22 cellular contexts compared by ENCODE assay signal in the genomic region with DNA sequence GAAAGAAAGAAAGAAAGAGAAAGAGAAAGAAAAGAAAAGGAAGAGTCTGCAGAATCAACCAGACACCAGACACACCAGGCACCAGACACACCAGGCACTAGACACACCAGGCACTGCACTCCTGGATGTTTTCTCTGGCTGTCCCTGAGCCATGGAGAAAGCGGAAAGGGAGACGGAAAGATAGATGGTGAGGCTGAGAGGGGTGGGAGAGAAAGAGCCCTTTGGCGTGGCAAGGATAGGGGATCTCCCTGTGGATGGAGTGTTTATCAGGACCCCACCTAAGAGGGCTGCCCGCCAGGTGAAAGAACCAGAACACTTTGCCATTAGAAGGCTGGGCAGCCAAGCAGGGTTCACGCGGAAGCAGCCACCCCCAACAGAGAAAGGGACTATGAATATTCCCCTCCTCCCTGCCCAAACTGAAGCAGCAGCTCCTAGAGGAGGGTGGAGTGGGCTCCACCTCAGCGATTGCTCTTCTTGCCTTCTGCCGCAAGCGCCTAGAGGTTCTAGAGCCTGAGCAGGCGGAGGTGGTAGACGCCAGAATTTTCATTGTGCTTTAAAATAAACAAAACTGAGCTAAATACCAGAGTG. TPM values are rescaled to one million over a fixed set of nuclear protein-coding genes. Genes with fewer than 3 reads are reported as not detected.
DNase-seq lines count a peak whose midpoint lies in the region; ATAC-seq, FAIRE-seq and TF ChIP-seq lines count a peak whose summit lies in the region.
"Had no signal": no experiment of that assay in that cellular context is flagged by ENCODE, and none has a peak within 500 bp of the region (broad histone marks: within the 10 kb centered on the region; RNA-seq: fewer than 3 reads in every experiment).

No MANE protein-coding gene starts in this region.

- intact Hi-C loops in CD4-positive, alpha-beta memory T cell (cut with micrococcal nuclease), result loop anchor here (2.0 kb wide), 1 partner anchor 14 kb away; the partner anchor contains the start of gene ST8SIA1
- intact Hi-C loops in K562 (cut with micrococcal nuclease), result no loop called here

- no TSS peak for BruUV-seq in K562 (replicated peaks; lab: Mats Ljungman, UMichigan)

- no peak overlapping the region for H3K27ac ChIP-seq in CD4-positive, alpha-beta memory T cell (ENCODE audit: low read depth, low read length)
- no peak overlapping the region for H3K27ac ChIP-seq in OCI-LY3 (ENCODE audit: low read length)
- no peak overlapping the region for H3K27ac ChIP-seq in K562 (ENCODE audit: extremely low read depth, low read depth, low read length)
- H3K27ac ChIP-seq: lower lobe of right lung, SK-N-MC had no signal

- peak overlapping the region; percentile 6 to 75 (median 56) for H3K27ac Mint-ChIP-seq in CD4-positive, alpha-beta memory T cell
- H3K27ac Mint-ChIP-seq in neural crest cell (ENCODE audit: unreplicated experiment), result peak overlapping the region; percentile 79
- no peak overlapping the region for H3K27ac Mint-ChIP-seq in stimulated activated naive CD8-positive, alpha-beta T cell treated with anti-CD3 and anti-CD28 coated beads, Interleukin-15, amount 100 ng/mL, for 72 hours

- H3K4me2 ChIP-seq in OCI-LY3 (ENCODE audit: low read length), result peak overlapping the region; percentile 28; the same call in 1 of the 2 replicates
- no peak overlapping the region; the same call in 1 of the 2 replicates for H3K4me2 ChIP-seq in K562 (ENCODE audit: insufficient read depth, low read length)

- no peak overlapping the region for H3K4me3 ChIP-seq in CD4-positive, alpha-beta memory T cell (ENCODE audit: low read length in 2 of 2)
- H3K4me3 ChIP-seq in OCI-LY3 (ENCODE audit: low read length), result no peak overlapping the region
- no peak overlapping the region for H3K4me3 ChIP-seq in K562
- H3K4me3 ChIP-seq: lower lobe of right lung, SK-N-MC, uterus had no signal

- in situ Hi-C loops in K562 (cut with MboI), result no loop called here

- H3K9ac ChIP-seq in OCI-LY3 (ENCODE audit: low read length), result no peak overlapping the region
- no peak overlapping the region for H3K9ac ChIP-seq in K562 (ENCODE audit: insufficient read depth in 1 of 2, low read depth in 2 of 2, low read length in 2 of 2)

- peak overlapping the region in 2 of 8 donors; percentile 24 to 27 for H3K4me3 Mint-ChIP-seq in CD4-positive, alpha-beta memory T cell
- no peak overlapping the region for H3K4me3 Mint-ChIP-seq in neural crest cell
- no peak overlapping the region for H3K4me3 Mint-ChIP-seq in stimulated activated naive CD8-positive, alpha-beta T cell treated with anti-CD3 and anti-CD28 coated beads, Interleukin-15, amount 100 ng/mL, for 72 hours
- H3K4me3 Mint-ChIP-seq: activated T-cell treated with anti-CD3 and anti-CD28 coated beads, Interleukin-2, amount 50 U/mL, for 4 hours; T-helper 2 cell treated with Interferon-gamma antibody and Interleukin-4, amounts not matched to agents 5 μg/mL and 100 μg/mL, for 36 hours had no signal

- H3K36me3 ChIP-seq in CD4-positive, alpha-beta memory T cell (ENCODE audit: insufficient read depth, low read length), result no peaks in the 10 kb centered on the region
- H3K36me3 ChIP-seq in OCI-LY3 (replicated peaks; ENCODE audit: low read depth, low read length) (no peaks in the 10 kb centered on the region), K562 (ENCODE audit: control insufficient read depth, insufficient read depth, low read length) (no peaks in the 10 kb centered on the region)
- H3K36me3 ChIP-seq: lower lobe of right lung, uterus had no signal

- no peak for TF ChIP-seq EP300 in K562 (IDR thresholded peaks at IDR 0.05; ENCODE audit: low read length)

- H3K36me3 Mint-ChIP-seq in CD4-positive, alpha-beta memory T cell, result peaks cover 4 to 11% of the 10 kb centered on the region in 2 donors
- peaks cover 7% of the 10 kb centered on the region for H3K36me3 Mint-ChIP-seq in neural crest cell (ENCODE audit: low read depth)

- TF ChIP-seq POLR2A in K562 (conservative IDR thresholded peaks at IDR 0.05), result no peak

- FAIRE-seq in K562 (lab: Jason Lieb, UNC), result no peak

- no peak for TF ChIP-seq CTCF in OCI-LY3 (IDR thresholded peaks at IDR 0.05; ENCODE audit: low read depth, low read length)
- no peak for TF ChIP-seq CTCF in K562 (IDR thresholded peaks at IDR 0.05 in 2 of 3, conservative IDR thresholded peaks at IDR 0.05 in 1 of 3; ENCODE audit: insufficient read depth in 2 of 3, low read depth in 1 of 3, low read length in 3 of 3)
- no peak for TF ChIP-seq CTCF in neural crest cell (conservative IDR thresholded peaks at IDR 0.05)

- H3K27me3 Mint-ChIP-seq in CD4-positive, alpha-beta memory T cell, result no peaks in the 10 kb centered on the region
- H3K27me3 Mint-ChIP-seq in neural crest cell (ENCODE audit: low read depth), result no peaks in the 10 kb centered on the region
- H3K27me3 Mint-ChIP-seq in stimulated activated naive CD8-positive, alpha-beta T cell treated with anti-CD3 and anti-CD28 coated beads, Interleukin-15, amount 100 ng/mL, for 72 hours, result peaks cover 32% of the 10 kb centered on the region

- WGBS in K562 (ENCODE audit: insufficient coverage, low coverage, missing lambda C conversion rate), result 10% methylated on average over 9 of the region's 11 CpGs

- peak in 1 of 5 donors; percentile 28 for DNase-seq in CD4-positive, alpha-beta memory T cell
- DNase-seq in K562 (ENCODE audit: extremely low read depth in 1 of 4, low spot score in 3 of 4) (no peak), neural crest cell (ENCODE audit: low read depth, low spot score) (no peak), KG1 (lab: John Stamatoyannopoulos, UW) (no peak), DMS79 (lab: John Stamatoyannopoulos, UW) (no peak)
- no peak for DNase-seq in stimulated activated naive CD8-positive, alpha-beta T cell treated with anti-CD3 and anti-CD28 coated beads, Interleukin-15, amount 100 ng/mL, for 72 hours
- DNase-seq: ACHN; activated CD4-positive, CD25-positive, alpha-beta regulatory T cell; activated naive CD4-positive, alpha-beta T cell treated with anti-CD3 and anti-CD28 coated beads, Interleukin-2, amount 50 U/mL, for 16 hours; activated T-cell treated with anti-CD3 and anti-CD28 coated beads, Interleukin-2, amount 50 U/mL, for 4 hours; Calu3; dermis blood vessel endothelial cell; IMR-90; NCI-H1105; NCI-H1930; uterus had no signal

- POLR2A ChIA-PET in CD4-positive, alpha-beta memory T cell (lab: Charles Lee; ENCODE audit: partially characterized antibody), result interaction anchor here (1.4 to 1.6 kb wide), 2 partner anchors 9 to 14 kb away, joined by 3 to 9 read pairs; no protein-coding TSS in a partner anchor
- POLR2A ChIA-PET in K562 (lab: Yijun Ruan, JAX), result interaction anchor here (0.6 kb wide), 1 partner anchor 1141 kb away, joined by 3 read pairs; no protein-coding TSS in a partner anchor

- no peak for TF ChIP-seq RAD21 in K562 (CRISPR knock-in tag; conservative IDR thresholded peaks at IDR 0.05 in 1 of 2, IDR thresholded peaks at IDR 0.05 in 1 of 2)

- CTCF ChIA-PET in CD4-positive, alpha-beta memory T cell (lab: Charles Lee; ENCODE audit: partially characterized antibody), result interaction anchor here (0.9 to 1.9 kb wide), 4 partner anchors 9 to 28 kb away, joined by 3 to 8 read pairs (median 4); no protein-coding TSS in a partner anchor
- CTCF ChIA-PET in K562 (lab: Yijun Ruan, JAX; ENCODE audit: low intra/inter-chr PET ratio), result no interaction called here

- ATAC-seq in K562 (no peak), HG03342 (IDR thresholded peaks at IDR 0.05; ENCODE audit: unreplicated experiment) (no peak)
- no peak for ATAC-seq in stimulated activated naive CD8-positive, alpha-beta T cell treated with anti-CD3 and anti-CD28 coated beads, Interleukin-15, amount 100 ng/mL, for 72 hours

- no peaks in the 10 kb centered on the region for H3K9me3 ChIP-seq in CD4-positive, alpha-beta memory T cell (ENCODE audit: control insufficient read depth in 1 of 2, low read length in 2 of 2)
- H3K9me3 ChIP-seq in OCI-LY3 (ENCODE audit: insufficient read depth, low read length) (no peaks in the 10 kb centered on the region), K562 (replicated peaks; ENCODE audit: control insufficient read depth, insufficient read depth, low read depth, low read length) (no peaks in the 10 kb centered on the region)
- H3K9me3 ChIP-seq: lower lobe of right lung, uterus had no signal

- peaks cover 37% of the 10 kb centered on the region for H3K4me1 ChIP-seq in CD4-positive, alpha-beta memory T cell (ENCODE audit: insufficient read depth, low read length)
- peaks cover 19% of the 10 kb centered on the region for H3K4me1 ChIP-seq in OCI-LY3 (ENCODE audit: low read length)
- H3K4me1 ChIP-seq in K562 (replicated peaks in 1 of 2; ENCODE audit: control insufficient read depth in 2 of 2, insufficient read depth in 2 of 2, low read length in 2 of 2), result no peaks in the 10 kb centered on the region; a peak in 1 of 5 replicates
- H3K4me1 ChIP-seq: lower lobe of right lung, uterus had no signal

- H3K4me1 Mint-ChIP-seq in CD4-positive, alpha-beta memory T cell, result peaks cover 42 to 59% (median 45%) of the 10 kb centered on the region in 4 donors
- H3K4me1 Mint-ChIP-seq in neural crest cell, result peaks cover 44% of the 10 kb centered on the region
- H3K4me1 Mint-ChIP-seq in stimulated activated naive CD8-positive, alpha-beta T cell treated with anti-CD3 and anti-CD28 coated beads, Interleukin-15, amount 100 ng/mL, for 72 hours, result no peaks in the 10 kb centered on the region

- H4K20me1 ChIP-seq in OCI-LY3 (ENCODE audit: insufficient read depth, low read length), result no peaks in the 10 kb centered on the region
- H4K20me1 ChIP-seq in K562 (replicated peaks; ENCODE audit: control insufficient read depth, insufficient read depth, low read length), result no peaks in the 10 kb centered on the region

- H3K79me2 ChIP-seq in OCI-LY3 (ENCODE audit: low read length) (no peaks in the 10 kb centered on the region), K562 (ENCODE audit: control insufficient read depth, insufficient read depth, low read length) (no peaks in the 10 kb centered on the region)

- no peaks in the 10 kb centered on the region for H3K9me1 ChIP-seq in K562 (ENCODE audit: control insufficient read depth, insufficient read depth, low read length)

- H3K27me3 ChIP-seq in CD4-positive, alpha-beta memory T cell (ENCODE audit: insufficient read depth, low read length), result no peaks in the 10 kb centered on the region
- H3K27me3 ChIP-seq in OCI-LY3 (ENCODE audit: low read depth, low read length), result no peaks in the 10 kb centered on the region
- H3K27me3 ChIP-seq in K562 (ENCODE audit: control insufficient read depth in 2 of 2, insufficient read depth in 2 of 2, low read length in 2 of 2), result no peaks in the 10 kb centered on the region
- H3K27me3 ChIP-seq: uterus had no signal

- peaks cover 0 to 3% (median 0%) of the 10 kb centered on the region in 8 donors for H3K9me3 Mint-ChIP-seq in CD4-positive, alpha-beta memory T cell
- peaks cover 3% of the 10 kb centered on the region for H3K9me3 Mint-ChIP-seq in neural crest cell
- no peaks in the 10 kb centered on the region for H3K9me3 Mint-ChIP-seq in stimulated activated naive CD8-positive, alpha-beta T cell treated with anti-CD3 and anti-CD28 coated beads, Interleukin-15, amount 100 ng/mL, for 72 hours
- H3K9me3 Mint-ChIP-seq: activated T-cell treated with anti-CD3 and anti-CD28 coated beads, Interleukin-2, amount 50 U/mL, for 4 hours; T-helper 2 cell treated with Interferon-gamma antibody and Interleukin-4, amounts not matched to agents 5 μg/mL and 100 μg/mL, for 36 hours had no signal

- H2AFZ ChIP-seq in OCI-LY3 (ENCODE audit: low read depth, low read length) (peak overlapping the region; percentile 62), K562 (ENCODE audit: low read depth, low read length) (peak overlapping the region; percentile 28; the same call in 1 of the 2 replicates)

RNA-seq across cellular contexts. Expression of gene ST8SIA1, which starts 13.4 kb away (rescaled TPM):
- total RNA-seq in CD4-positive, alpha-beta memory T cell, result 10 to 100 TPM; 52.2 to 53.6 TPM
- polyA plus RNA-seq in CD4-positive, alpha-beta memory T cell, result 1 to 10 TPM; 3.8 to 6.9 TPM
- 2.5 TPM in 1 of 2 replicates, not detected in the other for total RNA-seq in K562 (2011; cell fraction: chromatin; rRNA removed; ENCODE audit: low replicate concordance)
- total RNA-seq in K562 (2011; cell fraction: nucleolus; rRNA removed), result 1.5 and 2.2 TPM in 2 replicates
- 1.6 and 1.7 TPM in 2 replicates for total RNA-seq in K562 (2011; cell fraction: nucleoplasm; rRNA removed)
- total RNA-seq in K562 (2014; rRNA removed), result 0.86 and 6.4 TPM in 2 replicates
- 4.3 TPM in 2 replicates for total RNA-seq in K562 (2014; rRNA removed; fragmentation: Illumina TruSeq; extraction: Trizol)
- 1.2 and 1.3 TPM in 2 replicates for total RNA-seq in K562 (2015; rRNA removed; fragmentation: Illumina TruSeq; extraction: Trizol)
- total RNA-seq in K562 (2021), result 3.4 and 4.3 TPM in 2 replicates
- polyA plus RNA-seq in K562 (2011; rRNA removed), result 4.4 and 15.0 TPM in 2 replicates
- 2.2 and 4.3 TPM in 2 replicates for polyA plus RNA-seq in K562 (2011; cell fraction: cytosol; rRNA removed)
- 2.7 and 3.1 TPM in 2 replicates for polyA plus RNA-seq in K562 (2011; cell fraction: nucleus; rRNA removed)
- 2.1 and 4.2 TPM in 2 replicates for polyA plus RNA-seq in K562 (2012)
- 3.3 and 3.9 TPM in 2 replicates for polyA plus RNA-seq in K562 (2014; fragmentation: Illumina TruSeq; extraction: Trizol)
- polyA plus RNA-seq in K562 (2014; fragmentation: Nextera tagmentation; extraction: Ambion mirVana), result 10 to 100 TPM; 22.9 to 26.3 TPM
- 1.1 and 5.8 TPM in 2 replicates for polyA plus RNA-seq in K562 (2014; rRNA removed)
- polyA minus RNA-seq in K562 (2011; rRNA and poly(A)+ RNA removed), result 1.4 TPM in 1 of 2 replicates, not detected in the other
- polyA minus RNA-seq in K562 (2011; cell fraction: cytosol; rRNA and poly(A)+ RNA removed), result not detected in 2 replicates
- polyA minus RNA-seq in K562 (2011; cell fraction: nucleus; rRNA and poly(A)+ RNA removed), result 0.81 TPM in 1 of 2 replicates, not detected in the other
- 62.7 and 64.7 TPM in 2 replicates for total RNA-seq in neural crest cell
- total RNA-seq: Calu3, IMR-90 had no signal
- polyA plus RNA-seq: BJ, IMR-90 had no signal

Comparison
In these comparisons a context has a peak if more than half of its experiments do, and no peak if none do; other contexts are left out.
1. H3K27ac Mint-ChIP-seq: peak in CD4-positive, alpha-beta memory T cell (7 of 7) and neural crest cell (single experiment); none in stimulated activated naive CD8-positive, alpha-beta T cell treated with anti-CD3 and anti-CD28 coated beads, Interleukin-15, amount 100 ng/mL, for 72 hours (0 of 2).